Comparison of ENCODE assay signal across 6 cellular contexts in genomic region chr17:15787363-15788075, GRCh38. TPM values are rescaled to one million over a fixed set of nuclear protein-coding genes. Genes with fewer than 3 reads are reported as not detected.
"Had no signal": no experiment of that assay in that cellular context is flagged by ENCODE, and none has a peak within 500 bp of the region (broad histone marks: within the 10 kb centered on the region; RNA-seq: fewer than 3 reads in every experiment).

No MANE protein-coding gene starts in this region.

RNA-seq across cellular contexts. Expression of gene TBC1D26, which starts 55.4 kb away (rescaled TPM):
- total RNA-seq: LHCN-M2, MCF 10A, OCI-LY7, Right ventricle myocardium inferior, RPMI7951, SK-MEL-5 had no signal
